1 cellular context compared by ENCODE assay signal in the genomic region with DNA sequence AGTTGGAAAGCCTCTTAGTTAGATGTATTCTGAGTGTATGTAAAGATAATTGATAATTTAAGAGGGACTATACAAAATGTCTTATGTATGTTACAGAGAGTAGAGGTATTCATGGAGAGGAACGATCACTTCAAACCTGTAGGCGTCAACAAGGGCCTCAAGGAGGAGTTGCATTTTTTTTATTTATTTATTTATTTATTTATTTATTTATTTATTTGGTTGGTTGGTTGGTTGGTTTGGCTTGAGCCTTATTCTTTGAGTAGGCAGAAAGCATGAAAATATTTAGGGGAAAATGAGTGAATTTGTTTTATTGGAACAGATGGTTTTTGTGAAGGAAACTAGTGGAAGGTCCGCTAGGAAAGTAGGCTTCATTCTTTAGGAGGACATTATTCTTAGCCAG.
TF ChIP-seq lines count a peak whose summit lies in the region.

No MANE protein-coding gene starts in this region.

TF ChIP-seq in HEK293, 187 proteins besides CTCF, POLR2A, EP300 and RAD21 (continued from another document):
- TF ChIP-seq ZNF518A (tag by site-specific recombination; conservative IDR thresholded peaks at IDR 0.05; ENCODE audit: low read depth) (peak; percentile 67), ZNF140 (tag by site-specific recombination; IDR thresholded peaks at IDR 0.05) (peak; percentile 41; the same call in 1 of the 2 replicates), ZNF558 (tag by site-specific recombination; IDR thresholded peaks at IDR 0.05) (peak; percentile 32; the same call in 1 of the 2 replicates), HOXC10 (CRISPR knock-in tag; IDR thresholded peaks at IDR 0.05) (no peak), MYNN (tag by site-specific recombination; IDR thresholded peaks at IDR 0.05; ENCODE audit: borderline replicate concordance) (no peak), YY1 (tag by site-specific recombination; IDR thresholded peaks at IDR 0.05) (no peak), ZNF707 (tag by site-specific recombination; IDR thresholded peaks at IDR 0.05) (no peak)
- TF ChIP-seq, protein P1, sequence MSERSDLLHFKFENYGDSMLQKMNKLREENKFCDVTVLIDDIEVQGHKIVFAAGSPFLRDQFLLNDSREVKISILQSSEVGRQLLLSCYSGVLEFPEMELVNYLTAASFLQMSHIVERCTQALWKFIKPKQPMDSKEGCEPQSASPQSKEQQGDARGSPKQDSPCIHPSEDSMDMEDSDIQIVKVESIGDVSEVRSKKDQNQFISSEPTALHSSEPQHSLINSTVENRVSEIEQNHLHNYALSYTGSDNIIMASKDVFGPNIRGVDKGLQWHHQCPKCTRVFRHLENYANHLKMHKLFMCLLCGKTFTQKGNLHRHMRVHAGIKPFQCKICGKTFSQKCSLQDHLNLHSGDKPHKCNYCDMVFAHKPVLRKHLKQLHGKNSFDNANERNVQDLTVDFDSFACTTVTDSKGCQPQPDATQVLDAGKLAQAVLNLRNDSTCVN (tag by site-specific recombination; optimal IDR thresholded peaks at IDR 0.05), result no peak
